15 cellular contexts compared by ENCODE assay signal in genomic region chr13:76086729-76087128, GRCh38.
DNase-seq lines count a peak whose midpoint lies in the region; ATAC-seq, FAIRE-seq and TF ChIP-seq lines count a peak whose summit lies in the region.
"Had no signal": no experiment of that assay in that cellular context is flagged by ENCODE, and none has a peak within 500 bp of the region (broad histone marks: within the 10 kb centered on the region; RNA-seq: fewer than 3 reads in every experiment).

No MANE protein-coding gene starts in this region.

- intact Hi-C loops in K562 (cut with micrococcal nuclease) = no loop called here
- intact Hi-C loops in CD4-positive, alpha-beta T cell (cut with DNase I, micrococcal nuclease) = no loop called here

- FAIRE-seq in K562 (lab: Jason Lieb, UNC) = no peak
- FAIRE-seq: GM18507 had no signal

- H3K4me1 ChIP-seq in K562 (replicated peaks in 1 of 2; ENCODE audit: control insufficient read depth in 2 of 2, insufficient read depth in 2 of 2, low read length in 2 of 2) (no peaks in the 10 kb centered on the region), neural progenitor cell (no peaks in the 10 kb centered on the region)

- H3K4me3 Mint-ChIP-seq in neural progenitor cell = no peak overlapping the region
- no peak overlapping the region for H3K4me3 Mint-ChIP-seq in CD4-positive, alpha-beta T cell
- H3K4me3 Mint-ChIP-seq: CD14-positive monocyte; CD8-positive, alpha-beta memory T cell had no signal

- H3K4me1 Mint-ChIP-seq in neural progenitor cell = no peaks in the 10 kb centered on the region
- H3K4me1 Mint-ChIP-seq in CD4-positive, alpha-beta T cell (ENCODE audit: low read depth) = no peaks in the 10 kb centered on the region
- H3K4me1 Mint-ChIP-seq: CD14-positive monocyte; CD8-positive, alpha-beta memory T cell had no signal

- no peak for ATAC-seq in K562
- no peak for ATAC-seq in CD4-positive, alpha-beta T cell (ENCODE audit: poor library complexity)

- H4K20me1 ChIP-seq in K562 (replicated peaks; ENCODE audit: control insufficient read depth, insufficient read depth, low read length) = no peaks in the 10 kb centered on the region
- H4K20me1 ChIP-seq in neural progenitor cell (ENCODE audit: low read depth) = no peaks in the 10 kb centered on the region

- H3K9me3 ChIP-seq in K562 (replicated peaks; ENCODE audit: control insufficient read depth, insufficient read depth, low read depth, low read length) (no peaks in the 10 kb centered on the region; the same call in 1 of the 2 replicates), neural progenitor cell (ENCODE audit: low read depth) (peaks cover 3% of the 10 kb centered on the region)
- peaks cover 11% of the 10 kb centered on the region for H3K9me3 ChIP-seq in CD4-positive, alpha-beta T cell (ENCODE audit: control insufficient read depth, low read length)

- H2AFZ ChIP-seq in K562 (ENCODE audit: low read depth, low read length) (no peak overlapping the region), neural progenitor cell (replicated peaks) (no peak overlapping the region)

- WGBS in K562 (ENCODE audit: insufficient coverage, low coverage, missing lambda C conversion rate) = 14% methylated on average over 1 of the region's 1 CpG

- CTCF ChIA-PET in K562 (lab: Yijun Ruan, JAX; ENCODE audit: low intra/inter-chr PET ratio) = no interaction called here
- CTCF ChIA-PET in CD4-positive, alpha-beta T cell (lab: Charles Lee) = no interaction called here

- H3K27ac Mint-ChIP-seq in neural progenitor cell = no peak overlapping the region
- no peak overlapping the region for H3K27ac Mint-ChIP-seq in CD4-positive, alpha-beta T cell
- H3K27ac Mint-ChIP-seq: CD14-positive monocyte; CD8-positive, alpha-beta memory T cell had no signal

- H3K4me3 ChIP-seq in K562 = no peak overlapping the region
- no peak overlapping the region for H3K4me3 ChIP-seq in neural progenitor cell

- no peak for TF ChIP-seq EP300 in K562 (IDR thresholded peaks at IDR 0.05; ENCODE audit: low read length)

- H3K4me2 ChIP-seq in K562 (ENCODE audit: insufficient read depth, low read length) = no peak overlapping the region
- no peak overlapping the region for H3K4me2 ChIP-seq in neural progenitor cell

- no peak for TF ChIP-seq POLR2A in K562 (conservative IDR thresholded peaks at IDR 0.05)

- no peak for TF ChIP-seq CTCF in K562 (IDR thresholded peaks at IDR 0.05 in 2 of 3, conservative IDR thresholded peaks at IDR 0.05 in 1 of 3; ENCODE audit: insufficient read depth in 2 of 3, low read depth in 1 of 3, low read length in 3 of 3)
- no peak for TF ChIP-seq CTCF in neural progenitor cell (IDR thresholded peaks at IDR 0.05)
- TF ChIP-seq CTCF in CD4-positive, alpha-beta T cell (IDR thresholded peaks at IDR 0.05) = no peak

- H3K27ac ChIP-seq in K562 (ENCODE audit: extremely low read depth, low read depth, low read length) = no peak overlapping the region
- no peak overlapping the region for H3K27ac ChIP-seq in neural progenitor cell
- H3K27ac ChIP-seq in CD4-positive, alpha-beta T cell (ENCODE audit: low read depth, low read length) = no peak overlapping the region
- H3K27ac ChIP-seq: 22Rv1 had no signal

- POLR2A ChIA-PET in K562 (lab: Yijun Ruan, JAX) = no interaction called here
- POLR2A ChIA-PET in CD4-positive, alpha-beta T cell (lab: Charles Lee) = no interaction called here

- H3K9me1 ChIP-seq in K562 (ENCODE audit: control insufficient read depth, insufficient read depth, low read length) = no peaks in the 10 kb centered on the region

- no peaks in the 10 kb centered on the region for H3K36me3 ChIP-seq in K562 (ENCODE audit: control insufficient read depth, insufficient read depth, low read length)
- no peaks in the 10 kb centered on the region for H3K36me3 ChIP-seq in neural progenitor cell

- H3K27me3 Mint-ChIP-seq in neural progenitor cell (ENCODE audit: insufficient read depth, low read depth) = no peaks in the 10 kb centered on the region
- no peaks in the 10 kb centered on the region for H3K27me3 Mint-ChIP-seq in CD4-positive, alpha-beta T cell
- H3K27me3 Mint-ChIP-seq: CD8-positive, alpha-beta memory T cell had no signal

- BruUV-seq in K562 (replicated peaks; lab: Mats Ljungman, UMichigan) = no TSS peak

- H3K9me3 Mint-ChIP-seq in neural progenitor cell = peaks cover 35% of the 10 kb centered on the region
- H3K9me3 Mint-ChIP-seq in CD4-positive, alpha-beta T cell = peaks cover 9% of the 10 kb centered on the region

- H3F3A ChIP-seq in neural progenitor cell (ENCODE audit: low read depth) = no peaks in the 10 kb centered on the region

- H3K79me2 ChIP-seq in K562 (ENCODE audit: control insufficient read depth, insufficient read depth, low read length) (no peaks in the 10 kb centered on the region), neural progenitor cell (ENCODE audit: low read depth) (no peaks in the 10 kb centered on the region)

- in situ Hi-C loops in K562 (cut with MboI) = no loop called here

- no peaks in the 10 kb centered on the region for H3K27me3 ChIP-seq in K562 (ENCODE audit: control insufficient read depth in 2 of 2, insufficient read depth in 2 of 2, low read length in 2 of 2)
- no peaks in the 10 kb centered on the region for H3K27me3 ChIP-seq in neural progenitor cell
- H3K27me3 ChIP-seq in CD4-positive, alpha-beta T cell (ENCODE audit: control insufficient read depth, insufficient read depth, low read length) = no peaks in the 10 kb centered on the region

- H3K9ac ChIP-seq in K562 (ENCODE audit: insufficient read depth in 1 of 2, low read depth in 2 of 2, low read length in 2 of 2) = no peak overlapping the region
- H3K9ac ChIP-seq in neural progenitor cell = no peak overlapping the region

- no peaks in the 10 kb centered on the region for H3K36me3 Mint-ChIP-seq in neural progenitor cell
- H3K36me3 Mint-ChIP-seq in CD4-positive, alpha-beta T cell (ENCODE audit: low read depth) = no peaks in the 10 kb centered on the region
- H3K36me3 Mint-ChIP-seq: CD14-positive monocyte; CD8-positive, alpha-beta memory T cell had no signal

- no peak for TF ChIP-seq RAD21 in K562 (CRISPR knock-in tag; conservative IDR thresholded peaks at IDR 0.05 in 1 of 2, IDR thresholded peaks at IDR 0.05 in 1 of 2)

- DNase-seq in DMS 273 (lab: John Stamatoyannopoulos, UW; ENCODE audit: unreplicated experiment) = peak; percentile 3
- DNase-seq in DMS 273 treated with DMSO at 0.1 percent for 48 hours (lab: John Stamatoyannopoulos, UW) = no peak
- DNase-seq in NAMALWA (ENCODE audit: low spot score) = peak; percentile 24
- DNase-seq in K562 (ENCODE audit: extremely low read depth in 1 of 4, low spot score in 3 of 4) = peak in 1 of 4 experiments; percentile 0
- peak; percentile 13 for DNase-seq in neural progenitor cell (ENCODE audit: low spot score)
- DNase-seq in stimulated activated CD4-positive, alpha-beta T cell treated with anti-CD3 and anti-CD28 coated beads, Interleukin-12 subunit alpha, Interleukin-12 subunit beta, amount 100 ng/mL, for 4 hours = no peak
- no peak for DNase-seq in CD4-positive, alpha-beta T cell
- DNase-seq in kidney tubule cell (ENCODE audit: low spot score) = no peak
- DNase-seq: CD8-positive, alpha-beta memory T cell; DMS153; GF-D8; H7 had no signal

TF ChIP-seq in K562, 482 proteins besides CTCF, POLR2A, EP300 and RAD21 (continues in another document):
- TF ChIP-seq ZFP36 (IDR thresholded peaks at IDR 0.05; ENCODE audit: low read depth, low read length, partially characterized antibody) = peak; percentile 28
- no peak for TF ChIP-seq FOXA1 (IDR thresholded peaks at IDR 0.05; ENCODE audit: borderline replicate concordance)
- no peak for TF ChIP-seq POU5F1 (IDR thresholded peaks at IDR 0.05; ENCODE audit: borderline replicate concordance, low read depth, low read length, partially characterized antibody)
- no peak for TF ChIP-seq U2AF1 (optimal IDR thresholded peaks at IDR 0.05; ENCODE audit: low read depth, low read length)
- no peak for TF ChIP-seq ZNF282 (CRISPR knock-in tag; IDR thresholded peaks at IDR 0.05)
- TF ChIP-seq VEZF1 (CRISPR knock-in tag; IDR thresholded peaks at IDR 0.05) = no peak
- TF ChIP-seq MCM2 (IDR thresholded peaks at IDR 0.05; ENCODE audit: low read depth) = no peak
- TF ChIP-seq SLC30A9 (CRISPR knock-in tag; IDR thresholded peaks at IDR 0.05) = no peak
- no peak for TF ChIP-seq ATF6 (CRISPR knock-in tag; IDR thresholded peaks at IDR 0.05)
- peak; percentile 76; the same call in 1 of the 2 replicates for TF ChIP-seq CBX5 (IDR thresholded peaks at IDR 0.05; ENCODE audit: borderline replicate concordance, low read depth)
- TF ChIP-seq CBX3 (IDR thresholded peaks at IDR 0.05; ENCODE audit: borderline replicate concordance in 1 of 2, low read length in 2 of 2) = peak in 1 of 2 experiments; percentile 26; a peak in 1 of 3 replicates

Comparison
In these comparisons a context has a peak if more than half of its experiments do, and no peak if none do; other contexts are left out.
1. DNase-seq: peak in DMS 273 (single experiment), NAMALWA (single experiment) and neural progenitor cell (single experiment); none in DMS 273 treated with DMSO at 0.1 percent for 48 hours (single experiment), stimulated activated CD4-positive, alpha-beta T cell treated with anti-CD3 and anti-CD28 coated beads, Interleukin-12 subunit alpha, Interleukin-12 subunit beta, amount 100 ng/mL, for 4 hours (single experiment), CD4-positive, alpha-beta T cell (0 of 10) and kidney tubule cell (single experiment).